Comparison of ENCODE assay signal across 12 cellular contexts in the genomic region with DNA sequence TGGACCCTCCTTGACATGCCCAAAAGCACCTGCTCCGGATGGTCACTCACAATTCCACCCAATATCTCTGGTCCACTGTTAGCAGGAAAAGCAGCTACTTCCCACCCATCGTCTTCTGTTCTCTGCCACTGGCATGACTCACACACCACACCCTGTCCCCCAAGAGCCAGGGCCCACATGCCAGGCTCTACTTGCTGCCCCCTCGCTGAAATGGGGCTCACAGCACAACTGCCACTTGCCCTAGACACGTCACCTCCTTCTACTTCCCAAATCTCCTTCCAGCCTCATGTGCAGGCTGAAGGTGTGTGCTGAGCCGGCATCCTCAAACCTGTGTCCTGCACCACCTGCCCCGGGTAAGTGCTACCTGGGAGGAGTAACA.
A peak's percentile ranks its signal among the peaks of the same experiment; 100 is the strongest.
DNase-seq lines count a peak whose midpoint lies in the region; ATAC-seq, FAIRE-seq and TF ChIP-seq lines count a peak whose summit lies in the region.
"Had no signal": no experiment of that assay in that cellular context is flagged by ENCODE, and none has a peak within 500 bp of the region (broad histone marks: within the 10 kb centered on the region; RNA-seq: fewer than 3 reads in every experiment).

No MANE protein-coding gene starts in this region.

- no peak overlapping the region for H3K4me2 ChIP-seq in HepG2 (ENCODE audit: low read depth, low read length)

- no TSS peak for BruUV-seq in HepG2 (replicated peaks; lab: Mats Ljungman, UMichigan)

- POLR2A ChIA-PET in HepG2 (lab: Yijun Ruan, JAX), result no interaction called here

- no peak overlapping the region for H3K4me3 ChIP-seq in NB4 (ENCODE audit: low read depth, low read length)
- no peak overlapping the region for H3K4me3 ChIP-seq in HepG2 (replicated peaks in 1 of 3; ENCODE audit: insufficient read depth in 1 of 3, low read depth in 2 of 3, low read length in 3 of 3)
- no peak overlapping the region for H3K4me3 ChIP-seq in sigmoid colon

- intact Hi-C loops in HepG2 (cut with micrococcal nuclease; ENCODE audit: unreplicated experiment) (no loop called here), sigmoid colon (cut with DNase I) (no loop called here), sciatic nerve (cut with DNase I) (no loop called here)

- DNase-seq in EL (peak; percentile 21), NB4 (ENCODE audit: low read depth) (peak; percentile 29), HepG2 (ENCODE audit: low spot score) (no peak), DMS114 treated with DMSO at 0.1 percent for 48 hours (lab: John Stamatoyannopoulos, UW; ENCODE audit: unreplicated experiment) (no peak), sigmoid colon (no peak), sciatic nerve (ENCODE audit: low spot score) (no peak)
- no peak for DNase-seq in activated CD4-positive, CD25-positive, alpha-beta regulatory T cell (lab: John Stamatoyannopoulos, UW)
- DNase-seq: activated CD8-positive, alpha-beta memory T cell treated with anti-CD3 and anti-CD28 coated beads, Interleukin-2, amount 50 U/mL, for 4 hours; cortex of kidney; NCI-H1417 treated with DMSO at 0.1 percent for 48 hours; SK-N-SH had no signal

- H3K9ac ChIP-seq in HepG2 (ENCODE audit: insufficient read depth, low read depth, low read length), result no peak overlapping the region
- H3K9ac ChIP-seq: SK-N-SH had no signal

- WGBS in HepG2 (ENCODE audit: low lambda C conversion rate), result 97% methylated on average over 6 of the region's 6 CpGs
- WGBS in sigmoid colon, 2 donors, result 81 to 86% methylated on average over 6 of the region's 6 CpGs

- TF ChIP-seq CTCF in NB4 (IDR thresholded peaks at IDR 0.05; ENCODE audit: low read depth, low read length), result no peak
- no peak for TF ChIP-seq CTCF in HepG2 (CRISPR knock-in tag; IDR thresholded peaks at IDR 0.05)
- TF ChIP-seq CTCF in sigmoid colon (IDR thresholded peaks at IDR 0.05), result no peak

- TF ChIP-seq POLR2A in NB4 (IDR thresholded peaks at IDR 0.05; ENCODE audit: extremely low read depth, insufficient read length) (no peak), HepG2 (IDR thresholded peaks at IDR 0.05; ENCODE audit: insufficient read depth in 1 of 2, low read depth in 2 of 2, low read length in 2 of 2) (no peak), sigmoid colon (IDR thresholded peaks at IDR 0.05) (no peak)

- H3K27ac ChIP-seq in HepG2 (ENCODE audit: extremely low read length, insufficient read depth, low read length) (no peak overlapping the region), sigmoid colon (peak overlapping the region in 1 of 4 donors; percentile 20)

- peaks cover 20% of the 10 kb centered on the region for H4K20me1 ChIP-seq in HepG2 (ENCODE audit: insufficient read depth, low read length)

- H3K36me3 ChIP-seq in HepG2 (replicated peaks in 1 of 2; ENCODE audit: control insufficient read depth in 1 of 2, insufficient read depth in 2 of 2, low read length in 2 of 2), result peaks cover 0 to 10% of the 10 kb centered on the region in 2 experiments; a peak in 2 of 5 replicates
- no peaks in the 10 kb centered on the region for H3K36me3 ChIP-seq in sigmoid colon

- TF ChIP-seq RAD21 in HepG2 (CRISPR knock-in tag; IDR thresholded peaks at IDR 0.05), result no peak

- no peak overlapping the region for H2AFZ ChIP-seq in HepG2 (ENCODE audit: low read length)

- TF ChIP-seq EP300 in HepG2 (IDR thresholded peaks at IDR 0.05; ENCODE audit: low read depth in 2 of 2, low read length in 2 of 2), result no peak
- TF ChIP-seq EP300 in HepG2 (CRISPR knock-in tag; IDR thresholded peaks at IDR 0.05; ENCODE audit: borderline replicate concordance), result no peak
- no peak for TF ChIP-seq EP300 in sigmoid colon (IDR thresholded peaks at IDR 0.05)

- peak; percentile 12 for ATAC-seq in GM21786 (IDR thresholded peaks at IDR 0.05; ENCODE audit: unreplicated experiment)
- no peak for ATAC-seq in HepG2
- no peak for ATAC-seq in sciatic nerve

- H3K27me3 ChIP-seq in HepG2 (ENCODE audit: control insufficient read depth in 1 of 2, insufficient read depth in 2 of 2, low read length in 2 of 2) (no peaks in the 10 kb centered on the region), sigmoid colon (no peaks in the 10 kb centered on the region)

- in situ Hi-C loops in HepG2 (cut with HindIII; ENCODE audit: extremely low pct_ligation_motif_present, low pct_unique_long_range_greater_than_20kb), result no loop called here

- CTCF ChIA-PET in HepG2 (lab: Yijun Ruan, JAX; ENCODE audit: low intra/inter-chr PET ratio, low total read pairs), result no interaction called here

- peaks cover 84% of the 10 kb centered on the region for H3K4me1 ChIP-seq in HepG2 (ENCODE audit: insufficient read depth, low read length)
- H3K4me1 ChIP-seq in sigmoid colon, result peaks cover 0 to 32% (median 27%) of the 10 kb centered on the region in 4 donors

- no peak for FAIRE-seq in HepG2 (lab: Jason Lieb, UNC)

- H3K9me3 ChIP-seq in HepG2 (ENCODE audit: low read length), result no peaks in the 10 kb centered on the region
- H3K9me3 ChIP-seq in sigmoid colon, result no peaks in the 10 kb centered on the region
- H3K9me3 ChIP-seq: SK-N-SH had no signal

- H3K79me2 ChIP-seq in HepG2 (ENCODE audit: insufficient read depth, low read length), result peaks cover 93% of the 10 kb centered on the region

TF ChIP-seq in HepG2, 621 proteins besides CTCF, POLR2A, EP300 and RAD21:
- TF ChIP-seq, protein P1, sequence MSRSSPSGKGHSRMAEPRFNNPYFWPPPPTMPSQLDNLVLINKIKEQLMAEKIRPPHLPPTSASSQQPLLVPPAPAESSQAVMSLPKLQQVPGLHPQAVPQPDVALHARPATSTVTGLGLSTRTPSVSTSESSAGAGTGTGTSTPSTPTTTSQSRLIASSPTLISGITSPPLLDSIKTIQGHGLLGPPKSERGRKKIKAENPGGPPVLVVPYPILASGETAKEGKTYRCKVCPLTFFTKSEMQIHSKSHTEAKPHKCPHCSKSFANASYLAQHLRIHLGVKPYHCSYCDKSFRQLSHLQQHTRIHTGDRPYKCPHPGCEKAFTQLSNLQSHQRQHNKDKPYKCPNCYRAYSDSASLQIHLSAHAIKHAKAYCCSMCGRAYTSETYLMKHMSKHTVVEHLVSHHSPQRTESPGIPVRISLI (CRISPR knock-in tag; IDR thresholded peaks at IDR 0.05; ENCODE audit: borderline replicate concordance), result no peak
- TF ChIP-seq YEATS2 (CRISPR knock-in tag; IDR thresholded peaks at IDR 0.05; ENCODE audit: borderline replicate concordance) (no peak), ERF (CRISPR knock-in tag; IDR thresholded peaks at IDR 0.05) (no peak), PITX1 (CRISPR knock-in tag; IDR thresholded peaks at IDR 0.05) (no peak), ZNF256 (CRISPR knock-in tag; conservative IDR thresholded peaks at IDR 0.05) (no peak), RBM22 (optimal IDR thresholded peaks at IDR 0.05; ENCODE audit: low read length) (peak; percentile 39), ZNF83 (CRISPR knock-in tag; IDR thresholded peaks at IDR 0.05; ENCODE audit: borderline replicate concordance) (no peak), GZF1 (CRISPR knock-in tag; IDR thresholded peaks at IDR 0.05) (no peak)
- TF ChIP-seq, protein P2, sequence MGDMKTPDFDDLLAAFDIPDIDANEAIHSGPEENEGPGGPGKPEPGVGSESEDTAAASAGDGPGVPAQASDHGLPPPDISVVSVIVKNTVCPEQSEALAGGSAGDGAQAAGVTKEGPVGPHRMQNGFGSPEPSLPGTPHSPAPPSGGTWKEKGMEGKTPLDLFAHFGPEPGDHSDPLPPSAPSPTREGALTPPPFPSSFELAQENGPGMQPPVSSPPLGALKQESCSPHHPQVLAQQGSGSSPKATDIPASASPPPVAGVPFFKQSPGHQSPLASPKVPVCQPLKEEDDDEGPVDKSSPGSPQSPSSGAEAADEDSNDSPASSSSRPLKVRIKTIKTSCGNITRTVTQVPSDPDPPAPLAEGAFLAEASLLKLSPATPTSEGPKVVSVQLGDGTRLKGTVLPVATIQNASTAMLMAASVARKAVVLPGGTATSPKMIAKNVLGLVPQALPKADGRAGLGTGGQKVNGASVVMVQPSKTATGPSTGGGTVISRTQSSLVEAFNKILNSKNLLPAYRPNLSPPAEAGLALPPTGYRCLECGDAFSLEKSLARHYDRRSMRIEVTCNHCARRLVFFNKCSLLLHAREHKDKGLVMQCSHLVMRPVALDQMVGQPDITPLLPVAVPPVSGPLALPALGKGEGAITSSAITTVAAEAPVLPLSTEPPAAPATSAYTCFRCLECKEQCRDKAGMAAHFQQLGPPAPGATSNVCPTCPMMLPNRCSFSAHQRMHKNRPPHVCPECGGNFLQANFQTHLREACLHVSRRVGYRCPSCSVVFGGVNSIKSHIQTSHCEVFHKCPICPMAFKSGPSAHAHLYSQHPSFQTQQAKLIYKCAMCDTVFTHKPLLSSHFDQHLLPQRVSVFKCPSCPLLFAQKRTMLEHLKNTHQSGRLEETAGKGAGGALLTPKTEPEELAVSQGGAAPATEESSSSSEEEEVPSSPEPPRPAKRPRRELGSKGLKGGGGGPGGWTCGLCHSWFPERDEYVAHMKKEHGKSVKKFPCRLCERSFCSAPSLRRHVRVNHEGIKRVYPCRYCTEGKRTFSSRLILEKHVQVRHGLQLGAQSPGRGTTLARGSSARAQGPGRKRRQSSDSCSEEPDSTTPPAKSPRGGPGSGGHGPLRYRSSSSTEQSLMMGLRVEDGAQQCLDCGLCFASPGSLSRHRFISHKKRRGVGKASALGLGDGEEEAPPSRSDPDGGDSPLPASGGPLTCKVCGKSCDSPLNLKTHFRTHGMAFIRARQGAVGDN (CRISPR knock-in tag; IDR thresholded peaks at IDR 0.05), result peak; percentile 23; the same call in 1 of the 2 replicates

Comparison
In these comparisons a context has a peak if more than half of its experiments do, and no peak if none do; other contexts are left out.
1. DNase-seq: peak in EL (single experiment) and NB4 (single experiment); none in HepG2 (single experiment), DMS114 treated with DMSO at 0.1 percent for 48 hours (single experiment), sigmoid colon (single experiment), sciatic nerve (single experiment) and activated CD4-positive, CD25-positive, alpha-beta regulatory T cell (0 of 4).